19 cellular contexts compared by ENCODE assay signal in genomic region chr9:36749461-36749860, GRCh38.
"Had no signal": no experiment of that assay in that cellular context is flagged by ENCODE, and none has a peak within 500 bp of the region (broad histone marks: within the 10 kb centered on the region; RNA-seq: fewer than 3 reads in every experiment).

No MANE protein-coding gene starts in this region.

- ATAC-seq: activated CD4-positive, alpha-beta T cell treated with anti-CD3 and anti-CD28 coated beads for 36 hours; activated naive CD4-positive, alpha-beta T cell treated with anti-CD3 and anti-CD28 coated beads, Interleukin-2, amount 50 U/mL, for 72 hours; activated T-helper 17 cell treated with anti-CD3 and anti-CD28 coated beads, Interleukin-2, amount 50 U/mL, for 72 hours; heart left ventricle; left cardiac atrium; right cardiac atrium; stimulated activated naive CD8-positive, alpha-beta T cell treated with anti-CD3 and anti-CD28 coated beads, Interleukin-15, Interleukin-2, amounts not matched to agents 100 U/mL and 50 U/mL, for 24 hours; upper lobe of right lung had no signal

- H3K4me3 Mint-ChIP-seq: activated B cell treated with CpG ODN at 0.5 μM for 24 hours; activated CD4-positive, alpha-beta T cell treated with anti-CD3 and anti-CD28 coated beads for 36 hours; activated T-cell treated with anti-CD3 and anti-CD28 coated beads, Interleukin-2, amount 50 U/mL, for 24 hours; activated T-helper 17 cell treated with anti-CD3 and anti-CD28 coated beads, Interleukin-2, amount 50 U/mL, for 72 hours; dendritic cell treated with granulocyte-macrophage colony-stimulating factor and Interleukin-4, amounts not matched to agents 40 ng/mL and 50 ng/mL, for 4 days; nephron progenitor cell had no signal

- DNase-seq: activated B cell treated with CpG ODN at 0.5 μM for 24 hours; activated CD4-positive, alpha-beta T cell treated with anti-CD3 and anti-CD28 coated beads for 36 hours; activated CD4-positive, alpha-beta T cell treated with anti-CD3 and anti-CD28 coated beads, Interleukin-2, amount 50 U/mL, for 4 hours; activated CD8-positive, alpha-beta memory T cell treated with anti-CD3 and anti-CD28 coated beads for 24 hours; activated CD8-positive, alpha-beta memory T cell treated with anti-CD3 and anti-CD28 coated beads, Interleukin-2, amount 50 U/mL, for 4 hours; activated T-cell treated with anti-CD3 and anti-CD28 coated beads, Interleukin-2, amount 50 U/mL, for 24 hours; brain microvascular endothelial cell; caudate nucleus; effector CD4-positive, alpha-beta T cell; heart left ventricle; left cardiac atrium; nephron progenitor cell; right cardiac atrium; stimulated activated CD4-positive, alpha-beta T cell treated with anti-CD3 and anti-CD28 coated beads, Interleukin-4, amount 100 ng/mL, for 24 hours; stimulated activated naive CD8-positive, alpha-beta T cell treated with anti-CD3 and anti-CD28 coated beads, Interleukin-15, Interleukin-2, amounts not matched to agents 100 U/mL and 50 U/mL, for 24 hours; upper lobe of right lung had no signal

- H3K27ac Mint-ChIP-seq: activated B cell treated with CpG ODN at 0.5 μM for 24 hours; activated CD4-positive, alpha-beta T cell treated with anti-CD3 and anti-CD28 coated beads for 36 hours; activated naive CD4-positive, alpha-beta T cell treated with anti-CD3 and anti-CD28 coated beads, Interleukin-2, amount 50 U/mL, for 72 hours; activated T-cell treated with anti-CD3 and anti-CD28 coated beads, Interleukin-2, amount 50 U/mL, for 24 hours; activated T-helper 17 cell treated with anti-CD3 and anti-CD28 coated beads, Interleukin-2, amount 50 U/mL, for 72 hours; dendritic cell treated with granulocyte-macrophage colony-stimulating factor and Interleukin-4, amounts not matched to agents 40 ng/mL and 50 ng/mL, for 4 days; nephron progenitor cell had no signal

- H3K4me1 Mint-ChIP-seq: activated B cell treated with CpG ODN at 0.5 μM for 24 hours; activated CD4-positive, alpha-beta T cell treated with anti-CD3 and anti-CD28 coated beads for 36 hours; activated T-helper 17 cell treated with anti-CD3 and anti-CD28 coated beads, Interleukin-2, amount 50 U/mL, for 72 hours had no signal

- H3K9me3 Mint-ChIP-seq: activated B cell treated with CpG ODN at 0.5 μM for 24 hours; activated naive CD4-positive, alpha-beta T cell treated with anti-CD3 and anti-CD28 coated beads, Interleukin-2, amount 50 U/mL, for 72 hours; activated T-cell treated with anti-CD3 and anti-CD28 coated beads, Interleukin-2, amount 50 U/mL, for 24 hours; activated T-helper 17 cell treated with anti-CD3 and anti-CD28 coated beads, Interleukin-2, amount 50 U/mL, for 72 hours; dendritic cell treated with granulocyte-macrophage colony-stimulating factor and Interleukin-4, amounts not matched to agents 40 ng/mL and 50 ng/mL, for 4 days; nephron progenitor cell had no signal
